In genomic region chr20:41482647-41483552, GRCh38 we compare ENCODE assay signal across 1 cellular context.
TF ChIP-seq lines count a peak whose summit lies in the region.

No MANE protein-coding gene starts in this region.

TF ChIP-seq in GM23338, 12 proteins besides CTCF, POLR2A, EP300 and RAD21 (continued from another document):
- TF ChIP-seq REST (IDR thresholded peaks at IDR 0.05; ENCODE audit: unreplicated experiment), result no peak
- TF ChIP-seq ZNF331 (CRISPR knock-in tag; IDR thresholded peaks at IDR 0.05; ENCODE audit: low read depth), result no peak
- TF ChIP-seq NANOG (IDR thresholded peaks at IDR 0.05; ENCODE audit: borderline replicate concordance), result no peak
- TF ChIP-seq ETS1 (IDR thresholded peaks at IDR 0.05), result no peak
- TF ChIP-seq ZNF114 (CRISPR knock-in tag; IDR thresholded peaks at IDR 0.05), result no peak
- TF ChIP-seq JUNB (IDR thresholded peaks at IDR 0.05; ENCODE audit: unreplicated experiment), result no peak
- no peak for TF ChIP-seq STAT1 (IDR thresholded peaks at IDR 0.05; ENCODE audit: unreplicated experiment)
- no peak for TF ChIP-seq EZH2 (IDR thresholded peaks at IDR 0.05; ENCODE audit: low read depth, unreplicated experiment)
